9 cellular contexts compared by ENCODE assay signal in the genomic region with DNA sequence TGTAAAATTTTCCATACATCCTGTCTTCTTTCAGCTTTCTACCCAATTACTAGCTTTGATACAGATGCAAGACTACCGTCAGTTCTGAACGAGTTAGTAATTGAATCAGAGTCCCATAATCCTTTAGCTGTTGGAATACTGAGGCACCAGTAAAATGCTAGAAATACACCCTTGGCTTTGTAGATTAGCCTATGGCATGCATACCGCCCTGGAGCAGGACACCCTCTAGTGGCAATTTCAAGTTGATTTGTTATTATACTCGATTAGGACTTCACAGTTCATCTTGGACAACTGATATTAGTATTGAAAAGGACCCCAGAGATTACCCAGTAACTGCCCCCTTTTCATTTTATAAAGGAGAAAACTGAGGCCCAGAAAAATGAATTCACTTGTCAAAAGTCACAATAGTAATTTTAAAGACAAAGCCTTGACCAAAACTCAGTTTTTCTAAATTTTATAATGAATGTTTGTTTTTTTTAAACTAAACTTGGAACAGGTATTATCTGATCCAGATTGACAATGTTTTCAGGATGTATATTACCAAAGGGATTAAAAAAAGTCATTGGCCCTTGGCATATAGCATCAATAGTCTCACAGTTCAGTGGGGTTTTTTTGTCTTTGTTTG. TPM values are rescaled to one million over a fixed set of nuclear protein-coding genes. Genes with fewer than 3 reads are reported as not detected.
A peak's percentile ranks its signal among the peaks of the same experiment; 100 is the strongest.
DNase-seq lines count a peak whose midpoint lies in the region; ATAC-seq, FAIRE-seq and TF ChIP-seq lines count a peak whose summit lies in the region.
"Had no signal": no experiment of that assay in that cellular context is flagged by ENCODE, and none has a peak within 500 bp of the region (broad histone marks: within the 10 kb centered on the region; RNA-seq: fewer than 3 reads in every experiment).

No MANE protein-coding gene starts in this region.

- WGBS in pancreas, 2 donors, result 8 to 10% methylated on average over 4 of the region's 4 CpGs

- no peak overlapping the region for H3K4me3 Mint-ChIP-seq in activated T-cell treated with anti-CD3 and anti-CD28 coated beads, Interleukin-2, amount 50 U/mL, for 24 hours
- H3K4me3 Mint-ChIP-seq in activated T-cell treated with anti-CD3 and anti-CD28 coated beads, Interleukin-2, amount 50 U/mL, for 4 hours, result no peak overlapping the region

- H3K9me3 ChIP-seq in pancreas, result no peaks in the 10 kb centered on the region
- H3K9me3 ChIP-seq: neutrophil had no signal

- H3K27me3 ChIP-seq in foreskin keratinocyte (no peaks in the 10 kb centered on the region), pancreas (no peaks in the 10 kb centered on the region)
- H3K27me3 ChIP-seq: neutrophil had no signal

- no peak overlapping the region for H3K27ac ChIP-seq in foreskin keratinocyte
- no peak overlapping the region for H3K27ac ChIP-seq in pancreas
- H3K27ac ChIP-seq: neutrophil had no signal

- H3K4me1 ChIP-seq in foreskin keratinocyte (no peaks in the 10 kb centered on the region), pancreas (no peaks in the 10 kb centered on the region)

- no peak overlapping the region for H3K27ac Mint-ChIP-seq in activated T-cell treated with anti-CD3 and anti-CD28 coated beads, Interleukin-2, amount 50 U/mL, for 24 hours

- H3K36me3 ChIP-seq in pancreas, result no peaks in the 10 kb centered on the region

- H3K4me3 ChIP-seq in pancreas, result no peak overlapping the region

- TF ChIP-seq CTCF in foreskin keratinocyte (conservative IDR thresholded peaks at IDR 0.05), result peak; percentile 84
- TF ChIP-seq CTCF in pancreas (IDR thresholded peaks at IDR 0.05), result peak in 3 of 4 donors; percentile 6 to 45 (median 37)

- H3K27me3 Mint-ChIP-seq in activated T-cell treated with anti-CD3 and anti-CD28 coated beads, Interleukin-2, amount 50 U/mL, for 24 hours, result no peaks in the 10 kb centered on the region
- H3K27me3 Mint-ChIP-seq in activated T-cell treated with anti-CD3 and anti-CD28 coated beads, Interleukin-2, amount 50 U/mL, for 4 hours (ENCODE audit: low read depth), result no peaks in the 10 kb centered on the region

- FAIRE-seq in pancreas (lab: Jason Lieb, UNC), result peak; percentile 54

- H3K9me3 Mint-ChIP-seq in activated T-cell treated with anti-CD3 and anti-CD28 coated beads, Interleukin-2, amount 50 U/mL, for 24 hours, result no peaks in the 10 kb centered on the region
- H3K9me3 Mint-ChIP-seq in activated T-cell treated with anti-CD3 and anti-CD28 coated beads, Interleukin-2, amount 50 U/mL, for 4 hours, result no peaks in the 10 kb centered on the region

- peaks cover 19% of the 10 kb centered on the region for H3K36me3 Mint-ChIP-seq in activated T-cell treated with anti-CD3 and anti-CD28 coated beads, Interleukin-2, amount 50 U/mL, for 24 hours (ENCODE audit: low read depth)
- H3K36me3 Mint-ChIP-seq in activated T-cell treated with anti-CD3 and anti-CD28 coated beads, Interleukin-2, amount 50 U/mL, for 4 hours (ENCODE audit: insufficient read depth), result peaks cover 3% of the 10 kb centered on the region

- peaks cover 28% of the 10 kb centered on the region for H3K4me1 Mint-ChIP-seq in activated T-cell treated with anti-CD3 and anti-CD28 coated beads, Interleukin-2, amount 50 U/mL, for 24 hours (ENCODE audit: low read depth)
- peaks cover 16% of the 10 kb centered on the region for H3K4me1 Mint-ChIP-seq in activated T-cell treated with anti-CD3 and anti-CD28 coated beads, Interleukin-2, amount 50 U/mL, for 4 hours (ENCODE audit: low read depth)

- intact Hi-C loops in pancreas (cut with DNase I), result loop anchor here in 2 of 3 donors (5.0 to 10.0 kb wide), 2 partner anchors 155 to 163 kb away; no protein-coding TSS in a partner anchor

- peak; percentile 5 for DNase-seq in activated T-cell treated with anti-CD3 and anti-CD28 coated beads for 24 hours (ENCODE audit: low read depth)
- no peak for DNase-seq in activated T-cell treated with anti-CD3 and anti-CD28 coated beads, Interleukin-2, amount 50 U/mL, for 24 hours
- peak; percentile 83 for DNase-seq in NCI-H82 (lab: John Stamatoyannopoulos, UW)
- DNase-seq in activated T-cell treated with anti-CD3 and anti-CD28 coated beads, Interleukin-2, amount 50 U/mL, for 4 hours, result peak; percentile 28
- DNase-seq in foreskin keratinocyte, result peak; percentile 15 to 40
- peak in 2 of 6 donors; percentile 16 to 57 for DNase-seq in pancreas
- DNase-seq in GF-D8 (lab: John Stamatoyannopoulos, UW), result no peak

- ATAC-seq in HG03135 (IDR thresholded peaks at IDR 0.05; ENCODE audit: unreplicated experiment) (peak; percentile 53), foreskin keratinocyte (peak; percentile 70), pancreas (peak; percentile 75 to 95 (median 92))
- peak in 1 of 2 donors; percentile 65 for ATAC-seq in activated T-cell treated with anti-CD3 and anti-CD28 coated beads, Interleukin-2, amount 50 U/mL, for 4 hours

RNA-seq across cellular contexts. Expression of gene KIAA1549L, which starts 46.1 kb away (rescaled TPM):
- not detected for total RNA-seq in activated T-cell treated with anti-CD3 and anti-CD28 coated beads, Interleukin-2, amount 50 U/mL, for 4 hours
- total RNA-seq in foreskin keratinocyte, result 5.6 and 18.4 TPM in 2 replicates
- 1.1 and 2.5 TPM in 2 replicates for polyA plus RNA-seq in foreskin keratinocyte
- 1 to 10 TPM in 2 of 6 donors, under 1 TPM in 4; 0.16 to 1.6 (median 0.65) TPM for total RNA-seq in pancreas
- 1 to 10 TPM in 1 of 2 donors, under 1 TPM in 1; 0.27 to 1.0 TPM for polyA plus RNA-seq in pancreas

Comparison
In these comparisons a context has a peak if more than half of its experiments do, and no peak if none do; other contexts are left out.
1. DNase-seq: peak in activated T-cell treated with anti-CD3 and anti-CD28 coated beads for 24 hours (single experiment), NCI-H82 (single experiment), activated T-cell treated with anti-CD3 and anti-CD28 coated beads, Interleukin-2, amount 50 U/mL, for 4 hours (single experiment) and foreskin keratinocyte (2 of 2); none in activated T-cell treated with anti-CD3 and anti-CD28 coated beads, Interleukin-2, amount 50 U/mL, for 24 hours (single experiment) and GF-D8 (single experiment).